ENCODE assay signal across 1 cellular context in genomic region chr20:53915459-53916172, GRCh38.
A peak's percentile ranks its signal among the peaks of the same experiment; 100 is the strongest.
TF ChIP-seq lines count a peak whose summit lies in the region.

No MANE protein-coding gene starts in this region.

TF ChIP-seq in K562, 482 proteins besides CTCF, POLR2A, EP300 and RAD21 (continued from another document and continues in another):
- no peak for TF ChIP-seq ARID4B (CRISPR knock-in tag; IDR thresholded peaks at IDR 0.05)
- TF ChIP-seq, protein P1, sequence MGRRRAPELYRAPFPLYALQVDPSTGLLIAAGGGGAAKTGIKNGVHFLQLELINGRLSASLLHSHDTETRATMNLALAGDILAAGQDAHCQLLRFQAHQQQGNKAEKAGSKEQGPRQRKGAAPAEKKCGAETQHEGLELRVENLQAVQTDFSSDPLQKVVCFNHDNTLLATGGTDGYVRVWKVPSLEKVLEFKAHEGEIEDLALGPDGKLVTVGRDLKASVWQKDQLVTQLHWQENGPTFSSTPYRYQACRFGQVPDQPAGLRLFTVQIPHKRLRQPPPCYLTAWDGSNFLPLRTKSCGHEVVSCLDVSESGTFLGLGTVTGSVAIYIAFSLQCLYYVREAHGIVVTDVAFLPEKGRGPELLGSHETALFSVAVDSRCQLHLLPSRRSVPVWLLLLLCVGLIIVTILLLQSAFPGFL (CRISPR knock-in tag; IDR thresholded peaks at IDR 0.05), result no peak
- TF ChIP-seq PRMT5 (CRISPR knock-in tag; IDR thresholded peaks at IDR 0.05), result no peak
- TF ChIP-seq ELF4 (CRISPR knock-in tag; IDR thresholded peaks at IDR 0.05), result no peak
- peak; percentile 5 for TF ChIP-seq HDAC3 (IDR thresholded peaks at IDR 0.05; ENCODE audit: borderline replicate concordance, partially characterized antibody)
- TF ChIP-seq CBFB (CRISPR knock-in tag; IDR thresholded peaks at IDR 0.05), result no peak
- no peak for TF ChIP-seq ZNF212 (CRISPR knock-in tag; IDR thresholded peaks at IDR 0.05)
- TF ChIP-seq ZNF707 (CRISPR knock-in tag; conservative IDR thresholded peaks at IDR 0.05), result no peak
- TF ChIP-seq U2AF1 (optimal IDR thresholded peaks at IDR 0.05; ENCODE audit: low read depth, low read length), result no peak
- no peak for TF ChIP-seq SRF (CRISPR knock-in tag; IDR thresholded peaks at IDR 0.05)
- TF ChIP-seq MAZ (CRISPR knock-in tag; conservative IDR thresholded peaks at IDR 0.05 in 1 of 2, IDR thresholded peaks at IDR 0.05 in 1 of 2), result peak; percentile 64 to 69; a peak in 3 of 4 replicates
- TF ChIP-seq ZNF324 (CRISPR knock-in tag; IDR thresholded peaks at IDR 0.05), result no peak
- no peak for TF ChIP-seq ZKSCAN3 (CRISPR knock-in tag; IDR thresholded peaks at IDR 0.05)
- TF ChIP-seq NR4A1 (CRISPR knock-in tag; IDR thresholded peaks at IDR 0.05), result no peak
- no peak for TF ChIP-seq NR4A1 (tag; IDR thresholded peaks at IDR 0.05)
- TF ChIP-seq JUNB (CRISPR knock-in tag; conservative IDR thresholded peaks at IDR 0.05), result no peak
- no peak for TF ChIP-seq COPS2 (conservative IDR thresholded peaks at IDR 0.05)
- TF ChIP-seq, protein P2, sequence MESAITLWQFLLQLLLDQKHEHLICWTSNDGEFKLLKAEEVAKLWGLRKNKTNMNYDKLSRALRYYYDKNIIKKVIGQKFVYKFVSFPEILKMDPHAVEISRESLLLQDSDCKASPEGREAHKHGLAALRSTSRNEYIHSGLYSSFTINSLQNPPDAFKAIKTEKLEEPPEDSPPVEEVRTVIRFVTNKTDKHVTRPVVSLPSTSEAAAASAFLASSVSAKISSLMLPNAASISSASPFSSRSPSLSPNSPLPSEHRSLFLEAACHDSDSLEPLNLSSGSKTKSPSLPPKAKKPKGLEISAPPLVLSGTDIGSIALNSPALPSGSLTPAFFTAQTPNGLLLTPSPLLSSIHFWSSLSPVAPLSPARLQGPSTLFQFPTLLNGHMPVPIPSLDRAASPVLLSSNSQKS (CRISPR knock-in tag; IDR thresholded peaks at IDR 0.05), result no peak
- TF ChIP-seq CHD4 (IDR thresholded peaks at IDR 0.05; ENCODE audit: insufficient read depth, insufficient replicate concordance, low read depth, low read length, poor library complexity, severe bottlenecking), result no peak
- no peak for TF ChIP-seq MTA1 (IDR thresholded peaks at IDR 0.05; ENCODE audit: borderline replicate concordance)
- TF ChIP-seq POU5F1 (IDR thresholded peaks at IDR 0.05; ENCODE audit: borderline replicate concordance, low read depth, low read length, partially characterized antibody), result no peak
- TF ChIP-seq, protein P3, sequence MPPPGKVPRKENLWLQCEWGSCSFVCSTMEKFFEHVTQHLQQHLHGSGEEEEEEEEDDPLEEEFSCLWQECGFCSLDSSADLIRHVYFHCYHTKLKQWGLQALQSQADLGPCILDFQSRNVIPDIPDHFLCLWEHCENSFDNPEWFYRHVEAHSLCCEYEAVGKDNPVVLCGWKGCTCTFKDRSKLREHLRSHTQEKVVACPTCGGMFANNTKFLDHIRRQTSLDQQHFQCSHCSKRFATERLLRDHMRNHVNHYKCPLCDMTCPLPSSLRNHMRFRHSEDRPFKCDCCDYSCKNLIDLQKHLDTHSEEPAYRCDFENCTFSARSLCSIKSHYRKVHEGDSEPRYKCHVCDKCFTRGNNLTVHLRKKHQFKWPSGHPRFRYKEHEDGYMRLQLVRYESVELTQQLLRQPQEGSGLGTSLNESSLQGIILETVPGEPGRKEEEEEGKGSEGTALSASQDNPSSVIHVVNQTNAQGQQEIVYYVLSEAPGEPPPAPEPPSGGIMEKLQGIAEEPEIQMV (tag; conservative IDR thresholded peaks at IDR 0.05; ENCODE audit: low read depth), result no peak
- TF ChIP-seq ETV5 (CRISPR knock-in tag; IDR thresholded peaks at IDR 0.05; ENCODE audit: low read depth), result peak; percentile 37; the same call in 1 of the 2 replicates
- no peak for TF ChIP-seq ZFX (CRISPR knock-in tag; IDR thresholded peaks at IDR 0.05)
- TF ChIP-seq, protein P4, sequence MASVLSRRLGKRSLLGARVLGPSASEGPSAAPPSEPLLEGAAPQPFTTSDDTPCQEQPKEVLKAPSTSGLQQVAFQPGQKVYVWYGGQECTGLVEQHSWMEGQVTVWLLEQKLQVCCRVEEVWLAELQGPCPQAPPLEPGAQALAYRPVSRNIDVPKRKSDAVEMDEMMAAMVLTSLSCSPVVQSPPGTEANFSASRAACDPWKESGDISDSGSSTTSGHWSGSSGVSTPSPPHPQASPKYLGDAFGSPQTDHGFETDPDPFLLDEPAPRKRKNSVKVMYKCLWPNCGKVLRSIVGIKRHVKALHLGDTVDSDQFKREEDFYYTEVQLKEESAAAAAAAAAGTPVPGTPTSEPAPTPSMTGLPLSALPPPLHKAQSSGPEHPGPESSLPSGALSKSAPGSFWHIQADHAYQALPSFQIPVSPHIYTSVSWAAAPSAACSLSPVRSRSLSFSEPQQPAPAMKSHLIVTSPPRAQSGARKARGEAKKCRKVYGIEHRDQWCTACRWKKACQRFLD (CRISPR knock-in tag; IDR thresholded peaks at IDR 0.05), result no peak
- TF ChIP-seq ZNF347 (CRISPR knock-in tag; IDR thresholded peaks at IDR 0.05; ENCODE audit: low read depth), result no peak
- TF ChIP-seq SAFB2 (IDR thresholded peaks at IDR 0.05; ENCODE audit: borderline replicate concordance, low read depth, low read length, severe bottlenecking), result no peak
- no peak for TF ChIP-seq ZNF785 (CRISPR knock-in tag; IDR thresholded peaks at IDR 0.05)
- TF ChIP-seq RFX5 (IDR thresholded peaks at IDR 0.05; ENCODE audit: low read depth, low read length), result no peak
- TF ChIP-seq MYNN (IDR thresholded peaks at IDR 0.05), result no peak
- no peak for TF ChIP-seq MYNN (CRISPR knock-in tag; IDR thresholded peaks at IDR 0.05)
- TF ChIP-seq CBX2 (IDR thresholded peaks at IDR 0.05; ENCODE audit: insufficient read depth, low read length, poor library complexity, severe bottlenecking), result no peak
- peak; percentile 55 for TF ChIP-seq TBP (optimal IDR thresholded peaks at IDR 0.05; ENCODE audit: low read depth, low read length)
- 0 out of 2 replicates have a peak, but pooled peaks have one; percentile 61 for TF ChIP-seq FOXK1 (CRISPR knock-in tag; IDR thresholded peaks at IDR 0.05; ENCODE audit: borderline replicate concordance)
- TF ChIP-seq ZNF280B (CRISPR knock-in tag; IDR thresholded peaks at IDR 0.05), result no peak
- TF ChIP-seq EWSR1 (IDR thresholded peaks at IDR 0.05; ENCODE audit: borderline replicate concordance, low read depth, partially characterized antibody), result no peak
- TF ChIP-seq CBX1 (IDR thresholded peaks at IDR 0.05; ENCODE audit: low read depth), result no peak
- peak; percentile 38; the same call in 1 of the 2 replicates for TF ChIP-seq SP1 (CRISPR knock-in tag; IDR thresholded peaks at IDR 0.05)
- TF ChIP-seq GTF3C2 (IDR thresholded peaks at IDR 0.05; ENCODE audit: borderline replicate concordance, extremely low read depth, insufficient read length), result no peak
- TF ChIP-seq ZNF263 (CRISPR knock-in tag; IDR thresholded peaks at IDR 0.05; ENCODE audit: borderline replicate concordance), result no peak
- TF ChIP-seq ASH1L (IDR thresholded peaks at IDR 0.05; ENCODE audit: borderline replicate concordance, low read depth, partially characterized antibody), result no peak
- TF ChIP-seq ELF1 (tag; IDR thresholded peaks at IDR 0.05), result no peak
- no peak for TF ChIP-seq ELF2 (CRISPR knock-in tag; IDR thresholded peaks at IDR 0.05)
- TF ChIP-seq SRSF3 (IDR thresholded peaks at IDR 0.05; ENCODE audit: insufficient read depth, low read length), result no peak
- TF ChIP-seq ZNF75A (CRISPR knock-in tag; IDR thresholded peaks at IDR 0.05), result peak; percentile 42; the same call in 1 of the 2 replicates
- TF ChIP-seq LEF1 (IDR thresholded peaks at IDR 0.05), result no peak
- peak; percentile 11 for TF ChIP-seq CCNT2 (IDR thresholded peaks at IDR 0.05; ENCODE audit: borderline replicate concordance, extremely low read depth, insufficient read length, low read depth, low read length)
- no peak for TF ChIP-seq MTA2 (IDR thresholded peaks at IDR 0.05; ENCODE audit: low read depth)
- no peak for TF ChIP-seq PHF21A (IDR thresholded peaks at IDR 0.05; ENCODE audit: borderline replicate concordance, low read depth)
- TF ChIP-seq, protein P5, sequence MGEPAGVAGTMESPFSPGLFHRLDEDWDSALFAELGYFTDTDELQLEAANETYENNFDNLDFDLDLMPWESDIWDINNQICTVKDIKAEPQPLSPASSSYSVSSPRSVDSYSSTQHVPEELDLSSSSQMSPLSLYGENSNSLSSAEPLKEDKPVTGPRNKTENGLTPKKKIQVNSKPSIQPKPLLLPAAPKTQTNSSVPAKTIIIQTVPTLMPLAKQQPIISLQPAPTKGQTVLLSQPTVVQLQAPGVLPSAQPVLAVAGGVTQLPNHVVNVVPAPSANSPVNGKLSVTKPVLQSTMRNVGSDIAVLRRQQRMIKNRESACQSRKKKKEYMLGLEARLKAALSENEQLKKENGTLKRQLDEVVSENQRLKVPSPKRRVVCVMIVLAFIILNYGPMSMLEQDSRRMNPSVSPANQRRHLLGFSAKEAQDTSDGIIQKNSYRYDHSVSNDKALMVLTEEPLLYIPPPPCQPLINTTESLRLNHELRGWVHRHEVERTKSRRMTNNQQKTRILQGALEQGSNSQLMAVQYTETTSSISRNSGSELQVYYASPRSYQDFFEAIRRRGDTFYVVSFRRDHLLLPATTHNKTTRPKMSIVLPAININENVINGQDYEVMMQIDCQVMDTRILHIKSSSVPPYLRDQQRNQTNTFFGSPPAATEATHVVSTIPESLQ (CRISPR knock-in tag; IDR thresholded peaks at IDR 0.05), result peak; percentile 36; the same call in 1 of the 2 replicates
- TF ChIP-seq HMGN3 (IDR thresholded peaks at IDR 0.05; ENCODE audit: borderline replicate concordance, extremely low read depth, insufficient read length, low read depth, low read length), result no peak
- TF ChIP-seq ARID3A (IDR thresholded peaks at IDR 0.05; ENCODE audit: borderline replicate concordance, low read depth, low read length), result peak; percentile 87; the same call in 1 of the 2 replicates
- TF ChIP-seq PTTG1 (tag; IDR thresholded peaks at IDR 0.05; ENCODE audit: low read depth), result no peak
